In the genomic region with DNA sequence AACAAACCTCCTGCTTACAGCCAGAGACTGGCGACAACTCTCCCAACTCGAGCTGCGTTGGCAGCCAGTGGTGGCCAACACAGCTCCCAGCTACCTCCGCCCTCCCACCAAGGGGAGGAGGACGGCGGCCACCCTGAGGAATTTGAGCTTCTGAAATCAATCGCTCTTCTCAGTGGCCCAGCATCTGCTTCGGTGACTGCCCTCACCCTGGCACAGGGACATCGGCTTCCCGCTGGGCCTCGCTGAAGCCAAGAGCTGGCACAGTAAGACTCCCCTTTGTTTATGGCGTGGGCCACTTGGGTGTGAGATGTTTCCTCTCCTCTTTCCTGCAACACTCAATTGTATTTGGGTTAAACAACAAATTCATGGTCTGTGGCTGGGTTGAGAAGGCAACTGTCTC, we compare ENCODE assay signal across 12 cellular contexts.
"Had no signal": no experiment of that assay in that cellular context is flagged by ENCODE, and none has a peak within 500 bp of the region (broad histone marks: within the 10 kb centered on the region; RNA-seq: fewer than 3 reads in every experiment).

No MANE protein-coding gene starts in this region.

- DNase-seq: activated CD4-positive, alpha-beta T cell treated with anti-CD3 and anti-CD28 coated beads for 4 hours; activated naive CD4-positive, alpha-beta T cell treated with Interleukin-2 at 50 U/mL for 16 hours; activated naive CD8-positive, alpha-beta T cell treated with anti-CD3 and anti-CD28 coated beads, Interleukin-2, amount 50 U/mL, for 24 hours; cortex of kidney; effector memory CD4-positive, alpha-beta T cell; gastrocnemius medialis; immature natural killer cell; left cardiac atrium; natural killer cell; stomach had no signal

- H3K4me1 ChIP-seq: stomach had no signal

- H3K36me3 ChIP-seq: gastrocnemius medialis, stomach had no signal

- H3K27ac ChIP-seq: skin epidermis, stomach had no signal

- ATAC-seq: activated naive CD8-positive, alpha-beta T cell treated with anti-CD3 and anti-CD28 coated beads, Interleukin-2, amount 50 U/mL, for 24 hours; left cardiac atrium; natural killer cell had no signal

- H3K4me3 ChIP-seq: lung, skin epidermis, stomach had no signal

- H3K9me3 ChIP-seq: gastrocnemius medialis had no signal

- H3K27me3 ChIP-seq: gastrocnemius medialis, stomach had no signal
